8 cellular contexts compared by ENCODE assay signal in the genomic region with DNA sequence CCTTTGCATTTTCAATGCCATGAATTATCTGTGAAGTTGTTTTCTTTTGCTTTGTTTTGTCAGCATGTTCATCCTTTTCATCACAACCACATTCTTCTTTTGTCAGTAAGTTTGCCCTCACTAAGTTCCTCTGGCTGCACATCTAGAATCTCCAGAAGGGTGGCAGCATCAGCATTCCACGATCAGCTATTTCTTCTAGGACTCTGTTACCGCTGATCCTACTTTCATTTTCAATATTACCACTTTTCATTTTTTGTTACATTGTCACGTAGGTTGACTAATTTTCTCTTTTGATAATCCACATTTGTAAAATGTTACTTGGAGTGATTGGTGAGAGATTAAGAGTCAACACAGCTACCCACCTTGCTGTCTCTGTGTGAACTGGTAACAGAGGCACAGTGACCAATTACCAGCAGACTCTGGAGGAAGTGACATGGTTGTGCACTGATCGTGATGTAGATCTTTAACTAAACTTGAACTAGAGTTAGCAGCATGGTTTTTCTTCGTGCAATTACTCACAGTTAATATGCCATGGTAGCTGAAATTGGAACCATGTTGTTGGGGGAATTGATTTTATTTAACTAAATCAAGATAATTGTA.
A peak's percentile ranks its signal among the peaks of the same experiment; 100 is the strongest.
DNase-seq lines count a peak whose midpoint lies in the region; ATAC-seq and TF ChIP-seq lines count a peak whose summit lies in the region.

No MANE protein-coding gene starts in this region.

- peak; percentile 38 for DNase-seq in H4 (ENCODE audit: low spot score)
- peak; percentile 50 for DNase-seq in NAMALWA (ENCODE audit: low spot score)
- no peak for DNase-seq in foreskin keratinocyte
- DNase-seq in stimulated activated CD4-positive, alpha-beta T cell treated with anti-CD3 and anti-CD28 coated beads, Interleukin-1b, Interleukin-23, amount 100 ng/mL, for 48 hours, result no peak
- DNase-seq in BE2C, result no peak
- DNase-seq in effector CD8-positive, alpha-beta T cell (lab: John Stamatoyannopoulos, UW), result no peak

- no peaks in the 10 kb centered on the region for H3K27me3 ChIP-seq in foreskin keratinocyte
- H3K27me3 ChIP-seq in BE2C, result no peaks in the 10 kb centered on the region

- H3K4me1 ChIP-seq in foreskin keratinocyte (no peaks in the 10 kb centered on the region), BE2C (no peaks in the 10 kb centered on the region)

- peak; percentile 94 for ATAC-seq in GM18502 (IDR thresholded peaks at IDR 0.05; ENCODE audit: poor library complexity, unreplicated experiment)
- ATAC-seq in foreskin keratinocyte, result no peak
- no peak for ATAC-seq in GM21515 (IDR thresholded peaks at IDR 0.05; ENCODE audit: unreplicated experiment)

- TF ChIP-seq CTCF in foreskin keratinocyte (conservative IDR thresholded peaks at IDR 0.05) (peak; percentile 23), BE2C (IDR thresholded peaks at IDR 0.05; ENCODE audit: low read depth, low read length) (no peak)

- no peak overlapping the region for H3K4me3 ChIP-seq in BE2C (ENCODE audit: low read depth, low read length)

- H3K9me3 ChIP-seq in BE2C, result no peaks in the 10 kb centered on the region

- H3K36me3 ChIP-seq in BE2C, result no peaks in the 10 kb centered on the region

- H3K27ac ChIP-seq in foreskin keratinocyte, result no peak overlapping the region

Comparison
In these comparisons a context has a peak if more than half of its experiments do, and no peak if none do; other contexts are left out.
1. DNase-seq: peak in H4 (single experiment) and NAMALWA (single experiment); none in foreskin keratinocyte (0 of 2), stimulated activated CD4-positive, alpha-beta T cell treated with anti-CD3 and anti-CD28 coated beads, Interleukin-1b, Interleukin-23, amount 100 ng/mL, for 48 hours (single experiment), BE2C (single experiment) and effector CD8-positive, alpha-beta T cell (single experiment).